ENCODE assay signal across 8 cellular contexts in the genomic region with DNA sequence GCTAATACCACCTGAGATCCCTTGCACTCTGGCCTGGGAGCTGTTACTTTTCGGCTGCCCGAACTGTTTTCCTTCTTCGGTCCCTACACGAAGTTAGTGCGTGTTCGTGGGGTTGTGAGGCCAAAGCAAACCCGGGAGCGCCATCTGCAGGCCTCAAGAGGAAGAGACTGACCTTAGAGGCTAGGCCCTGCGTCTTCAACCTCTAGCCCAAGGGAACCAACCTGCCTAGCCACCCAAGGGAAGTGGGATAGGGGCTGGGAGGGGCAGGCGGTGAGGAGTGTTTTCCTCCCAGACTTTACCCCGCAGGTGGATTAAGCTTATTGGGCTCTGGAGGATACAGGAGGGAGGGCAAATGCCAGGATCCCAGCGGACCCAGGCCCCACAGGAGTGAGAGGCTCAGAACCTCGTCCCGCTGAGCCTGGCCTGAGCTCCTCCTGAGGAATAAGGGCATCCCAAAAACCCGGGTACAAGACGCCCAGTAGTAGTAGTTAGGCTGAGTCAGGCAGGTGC. TPM values are rescaled to one million over a fixed set of nuclear protein-coding genes. Genes with fewer than 3 reads are reported as not detected.
DNase-seq lines count a peak whose midpoint lies in the region; ATAC-seq and TF ChIP-seq lines count a peak whose summit lies in the region.

No MANE protein-coding gene starts in this region.

- H3K79me2 ChIP-seq in SU-DHL-6 (ENCODE audit: insufficient read depth, low read length) = no peaks in the 10 kb centered on the region

- TF ChIP-seq CTCF in SU-DHL-6 (IDR thresholded peaks at IDR 0.05; ENCODE audit: insufficient read depth, low read length, poor library complexity, severe bottlenecking) (peak; percentile 69), brain (conservative IDR thresholded peaks at IDR 0.05) (peak; percentile 57 to 85), kidney epithelial cell (IDR thresholded peaks at IDR 0.05; ENCODE audit: insufficient read depth, low read length, poor library complexity, severe bottlenecking) (peak; percentile 92)

- no peaks in the 10 kb centered on the region for H3K36me3 Mint-ChIP-seq in brain
- no peaks in the 10 kb centered on the region for H3K36me3 Mint-ChIP-seq in stimulated activated effector memory CD8-positive, alpha-beta T cell treated with anti-CD3 and anti-CD28 coated beads, Interleukin-12 subunit alpha, Interleukin-12 subunit beta, amount 100 ng/mL, for 72 hours

- H3K4me2 ChIP-seq in SU-DHL-6 (ENCODE audit: low read depth, low read length, poor library complexity, severe bottlenecking) = no peak overlapping the region

- H3K9me3 Mint-ChIP-seq in brain = peaks cover 0 to 5% (median 0%) of the 10 kb centered on the region in 5 experiments
- no peaks in the 10 kb centered on the region for H3K9me3 Mint-ChIP-seq in stimulated activated effector memory CD8-positive, alpha-beta T cell treated with anti-CD3 and anti-CD28 coated beads, Interleukin-12 subunit alpha, Interleukin-12 subunit beta, amount 100 ng/mL, for 72 hours

- H3F3A ChIP-seq in SU-DHL-6 (ENCODE audit: insufficient read depth) = no peaks in the 10 kb centered on the region

- H3K9me2 ChIP-seq in SU-DHL-6 (replicated peaks; ENCODE audit: insufficient read depth, low read length) = no peaks in the 10 kb centered on the region

- no peaks in the 10 kb centered on the region for H3K36me3 ChIP-seq in SU-DHL-6 (ENCODE audit: low read length)
- no peaks in the 10 kb centered on the region for H3K36me3 ChIP-seq in kidney epithelial cell (ENCODE audit: control insufficient read depth, insufficient read depth, low read length)

- H3K4me3 Mint-ChIP-seq in brain = peak overlapping the region in 3 of 5 experiments; percentile 77 to 87 (median 80)
- H3K4me3 Mint-ChIP-seq in stimulated activated effector memory CD8-positive, alpha-beta T cell treated with anti-CD3 and anti-CD28 coated beads, Interleukin-12 subunit alpha, Interleukin-12 subunit beta, amount 100 ng/mL, for 72 hours = peak overlapping the region; percentile 48

- no peak overlapping the region for H3K4me3 ChIP-seq in Jurkat, Clone E6-1 (ENCODE audit: low read length)
- H3K4me3 ChIP-seq in SU-DHL-6 (ENCODE audit: insufficient read depth, low read length, poor library complexity, severe bottlenecking) (no peak overlapping the region), kidney epithelial cell (ENCODE audit: low read depth, low read length) (peak overlapping the region; percentile 72)

- no peaks in the 10 kb centered on the region for H4K20me1 ChIP-seq in SU-DHL-6 (ENCODE audit: low read depth, low read length)

- DNase-seq in NCI-H2107 (lab: John Stamatoyannopoulos, UW) (peak; percentile 3), NCI-H2107 treated with DMSO at 0.1 percent for 48 hours (lab: John Stamatoyannopoulos, UW; ENCODE audit: unreplicated experiment) (no peak), kidney epithelial cell (ENCODE audit: low read depth) (no peak)
- DNase-seq in Jurkat, Clone E6-1 (ENCODE audit: low read depth, low spot score) = peak; percentile 54
- DNase-seq in stimulated activated effector memory CD8-positive, alpha-beta T cell treated with anti-CD3 and anti-CD28 coated beads, Interleukin-12 subunit alpha, Interleukin-12 subunit beta, amount 100 ng/mL, for 72 hours (ENCODE audit: low spot score in 2 of 2) = peak in 1 of 2 donors; percentile 79

- H3K27me3 ChIP-seq in SU-DHL-6 (ENCODE audit: low read length) (no peaks in the 10 kb centered on the region), kidney epithelial cell (ENCODE audit: control insufficient read depth, insufficient read depth, low read length) (no peaks in the 10 kb centered on the region)

- H3K4me1 Mint-ChIP-seq in brain = peaks cover 52% of the 10 kb centered on the region
- H3K4me1 Mint-ChIP-seq in stimulated activated effector memory CD8-positive, alpha-beta T cell treated with anti-CD3 and anti-CD28 coated beads, Interleukin-12 subunit alpha, Interleukin-12 subunit beta, amount 100 ng/mL, for 72 hours = peaks cover 44% of the 10 kb centered on the region

- H3K9ac ChIP-seq in SU-DHL-6 (ENCODE audit: low read length) = no peak overlapping the region

- peak overlapping the region in 1 of 5 experiments; percentile 63 for H3K27ac Mint-ChIP-seq in brain
- H3K27ac Mint-ChIP-seq in stimulated activated effector memory CD8-positive, alpha-beta T cell treated with anti-CD3 and anti-CD28 coated beads, Interleukin-12 subunit alpha, Interleukin-12 subunit beta, amount 100 ng/mL, for 72 hours = no peak overlapping the region

- peak; percentile 77 for ATAC-seq in stimulated activated effector memory CD8-positive, alpha-beta T cell treated with anti-CD3 and anti-CD28 coated beads, Interleukin-12 subunit alpha, Interleukin-12 subunit beta, amount 100 ng/mL, for 72 hours
- ATAC-seq in GM19328 (IDR thresholded peaks at IDR 0.05; ENCODE audit: unreplicated experiment) = no peak

- no peak overlapping the region for H3K27ac ChIP-seq in SU-DHL-6 (ENCODE audit: low read depth, low read length)

- H3K27me3 Mint-ChIP-seq in brain = peaks cover 99% of the 10 kb centered on the region

- H2AFZ ChIP-seq in SU-DHL-6 (ENCODE audit: low read depth, low read length, severe bottlenecking) = no peak overlapping the region

- H3K9me3 ChIP-seq in SU-DHL-6 (ENCODE audit: insufficient read depth, low read length) = no peaks in the 10 kb centered on the region

RNA-seq across cellular contexts. Expression of a gene that starts 1.7 kb away (rescaled TPM):
- not detected for polyA plus RNA-seq in Jurkat, Clone E6-1 (2012; ENCODE audit: insufficient read depth, insufficient read length)
- polyA plus RNA-seq in brain (ENCODE audit: insufficient read depth, low read depth, low replicate concordance) = not detected
- 5.1 and 7.9 TPM in 2 replicates for total RNA-seq in kidney epithelial cell

Comparison
In these comparisons a context has a peak if more than half of its experiments do, and no peak if none do; other contexts are left out.
1. DNase-seq: peak in NCI-H2107 (single experiment) and Jurkat, Clone E6-1 (single experiment); none in NCI-H2107 treated with DMSO at 0.1 percent for 48 hours (single experiment) and kidney epithelial cell (single experiment).
2. Peak in every context shown above with its lines, with median percentiles within 50 percentile points of each other: CTCF ChIP-seq.